Comparison of ENCODE assay signal across 8 cellular contexts in the genomic region with DNA sequence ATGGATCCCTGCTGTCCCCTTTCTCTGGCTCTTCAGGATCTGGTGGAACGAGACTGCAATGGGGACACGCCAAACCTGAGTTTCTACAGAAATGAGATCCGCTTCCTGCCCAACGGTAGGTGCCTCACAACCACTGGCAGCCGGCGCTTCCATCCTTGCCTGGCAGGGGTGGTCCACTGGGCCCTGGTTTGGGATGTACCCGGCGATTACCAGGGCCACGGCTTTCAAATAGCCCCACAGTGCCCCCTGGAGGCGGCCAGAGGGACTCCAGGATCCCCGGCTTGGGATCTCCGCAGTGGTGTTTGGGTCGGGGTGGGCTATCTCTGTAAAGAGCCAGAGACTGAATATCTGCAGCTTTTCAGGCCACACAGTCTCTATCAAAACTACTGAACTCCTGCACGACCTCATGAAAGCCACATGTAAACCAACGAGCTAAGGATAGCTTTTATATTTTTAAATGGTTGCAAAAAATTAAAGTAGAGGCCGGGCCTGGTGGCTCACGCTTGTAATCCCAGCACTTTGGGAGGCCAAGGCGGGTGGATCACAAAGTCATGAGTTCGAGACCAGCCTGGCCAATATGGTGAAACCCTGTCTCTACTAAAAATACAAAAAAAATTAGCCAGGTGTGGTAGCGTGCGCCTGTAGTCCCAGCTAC. TPM values are rescaled to one million over a fixed set of nuclear protein-coding genes. Genes with fewer than 3 reads are reported as not detected.
A peak's percentile ranks its signal among the peaks of the same experiment; 100 is the strongest.
DNase-seq lines count a peak whose midpoint lies in the region; ATAC-seq and TF ChIP-seq lines count a peak whose summit lies in the region.

No MANE protein-coding gene starts in this region.

- H3K27me3 Mint-ChIP-seq in T-helper 17 cell: no peaks in the 10 kb centered on the region

- peaks cover 23% of the 10 kb centered on the region for H3K79me2 ChIP-seq in Karpas-422 (ENCODE audit: low read length)

- peak; percentile 13 for DNase-seq in DMS114 treated with DMSO at 0.1 percent for 48 hours (lab: John Stamatoyannopoulos, UW; ENCODE audit: unreplicated experiment)
- DNase-seq in Karpas-422: peak; percentile 85
- peak; percentile 66 to 74 (median 74) for DNase-seq in T-helper 17 cell
- DNase-seq in adrenal gland: peak in 6 of 7 donors; percentile 62 to 85 (median 69)
- DNase-seq in right atrium auricular region (ENCODE audit: low spot score): peak; percentile 75
- DNase-seq in stimulated activated CD4-positive, alpha-beta T cell treated with anti-CD3 and anti-CD28 coated beads, Interleukin-15, amount 100 ng/mL, for 24 hours: peak; percentile 81

- no peak overlapping the region for H3K4me3 ChIP-seq in Karpas-422 (ENCODE audit: low read length)
- no peak overlapping the region for H3K4me3 ChIP-seq in adrenal gland
- no peak overlapping the region for H3K4me3 ChIP-seq in right atrium auricular region

- H3K4me2 ChIP-seq in Karpas-422 (ENCODE audit: low read depth, low read length, poor library complexity, severe bottlenecking): no peak overlapping the region

- no peak for TF ChIP-seq POLR2A in adrenal gland (IDR thresholded peaks at IDR 0.05)

- H3K9me3 ChIP-seq in Karpas-422 (ENCODE audit: low read length): no peaks in the 10 kb centered on the region
- no peaks in the 10 kb centered on the region for H3K9me3 ChIP-seq in T-helper 17 cell (ENCODE audit: control insufficient read depth, low read length, poor library complexity, severe bottlenecking)
- no peaks in the 10 kb centered on the region for H3K9me3 ChIP-seq in adrenal gland (replicated peaks in 1 of 3)
- no peaks in the 10 kb centered on the region for H3K9me3 ChIP-seq in right atrium auricular region

- H3K27ac ChIP-seq in Karpas-422 (ENCODE audit: low read length) (no peak overlapping the region), adrenal gland (no peak overlapping the region), right atrium auricular region (no peak overlapping the region)

- no peaks in the 10 kb centered on the region for H3K27me3 ChIP-seq in Karpas-422 (ENCODE audit: low read length)
- H3K27me3 ChIP-seq in adrenal gland: no peaks in the 10 kb centered on the region
- no peaks in the 10 kb centered on the region for H3K27me3 ChIP-seq in right atrium auricular region

- intact Hi-C loops in adrenal gland (cut with DNase I): loop anchor here in 1 of 2 donors (5.0 kb wide), 1 partner anchor 136 kb away; no protein-coding TSS in a partner anchor

- H3K36me3 ChIP-seq in Karpas-422 (ENCODE audit: insufficient read depth, low read length) (peaks cover 14% of the 10 kb centered on the region), adrenal gland (replicated peaks in 1 of 2) (peaks cover 0 to 53% of the 10 kb centered on the region in 2 donors), right atrium auricular region (peaks cover 52% of the 10 kb centered on the region)

- peaks cover 21% of the 10 kb centered on the region for H3K4me1 Mint-ChIP-seq in T-helper 17 cell

- H3K4me1 ChIP-seq in Karpas-422 (ENCODE audit: low read length) (peaks cover 32% of the 10 kb centered on the region), adrenal gland (replicated peaks in 1 of 2) (peaks cover 12 to 17% of the 10 kb centered on the region in 2 donors), right atrium auricular region (peaks cover 0 to 36% of the 10 kb centered on the region in 2 donors)

- TF ChIP-seq CTCF in adrenal gland (IDR thresholded peaks at IDR 0.05): peak; percentile 67 to 96 (median 83)
- peak; percentile 95 to 96 for TF ChIP-seq CTCF in right atrium auricular region (IDR thresholded peaks at IDR 0.05)

- ATAC-seq in T-helper 17 cell (peak; percentile 60), GM21723 (IDR thresholded peaks at IDR 0.05; ENCODE audit: unreplicated experiment) (no peak), GM19467 (IDR thresholded peaks at IDR 0.05; ENCODE audit: unreplicated experiment) (no peak)

- H3K4me3 Mint-ChIP-seq in T-helper 17 cell: peak overlapping the region; percentile 69

- H4K20me1 ChIP-seq in Karpas-422 (ENCODE audit: insufficient read depth, low read depth, low read length): peaks cover 40% of the 10 kb centered on the region

- no peaks in the 10 kb centered on the region for H3K9me2 ChIP-seq in Karpas-422 (replicated peaks; ENCODE audit: insufficient read depth, low read length)

- no peak overlapping the region for H2AFZ ChIP-seq in Karpas-422 (ENCODE audit: low read length)

- peaks cover 2% of the 10 kb centered on the region for H3K36me3 Mint-ChIP-seq in T-helper 17 cell (ENCODE audit: low read depth)

- H3K27ac Mint-ChIP-seq in T-helper 17 cell: peak overlapping the region; percentile 51

- WGBS in adrenal gland, 4 donors: 42 to 47% (median 43%) methylated on average over 15 to 21 of the region's 21 CpGs

- H3K9ac ChIP-seq in Karpas-422 (ENCODE audit: low read length): no peak overlapping the region

RNA-seq across cellular contexts. Expression of gene OGFR, which starts 3.7 kb away (rescaled TPM):
- 23.8 and 99.0 TPM in 2 replicates for total RNA-seq in Karpas-422 (2014; rRNA removed; shearing (Covaris generic); ENCODE audit: low replicate concordance)
- 10 to 100 TPM; 39.4 to 41.3 TPM for total RNA-seq in T-helper 17 cell
- 10 to 100 TPM; 24.3 to 61.4 (median 45.0) TPM for total RNA-seq in adrenal gland
- 100 to 1,000 TPM in 1 of 3 donors, 10 to 100 TPM in 1, 1 to 10 TPM in 1; 9.3 to 157 (median 68.5) TPM for polyA plus RNA-seq in adrenal gland
- total RNA-seq in right atrium auricular region: 10 to 100 TPM; 17.3 to 31.2 TPM

RNA-seq across cellular contexts. Expression of gene COL9A3, which starts 8.5 kb away (rescaled TPM):
- total RNA-seq in Karpas-422 (2014; rRNA removed; shearing (Covaris generic); ENCODE audit: low replicate concordance): 41.2 and 87.5 TPM in 2 replicates
- total RNA-seq in T-helper 17 cell (not detected), adrenal gland (1 to 10 TPM in 3 of 8 donors, under 1 TPM in 5; 0.43 to 2.2 (median 0.86) TPM), right atrium auricular region (1 to 10 TPM; 4.2 to 5.7 TPM)
- 10 to 100 TPM in 2 of 3 donors, under 1 TPM in 1; 0.22 to 27.8 (median 12.1) TPM for polyA plus RNA-seq in adrenal gland

RNA-seq across cellular contexts. Expression of gene MRGBP, which starts 12.1 kb away (rescaled TPM):
- 17.9 and 31.9 TPM in 2 replicates for total RNA-seq in Karpas-422 (2014; rRNA removed; shearing (Covaris generic); ENCODE audit: low replicate concordance)
- total RNA-seq in T-helper 17 cell (1 to 10 TPM; 6.5 to 6.8 TPM), adrenal gland (10 to 100 TPM in 2 of 8 donors, 1 to 10 TPM in 6; 4.3 to 12.8 (median 8.6) TPM), right atrium auricular region (10 to 100 TPM in 1 of 2 donors, 1 to 10 TPM in 1; 8.4 to 11.1 TPM)
- 10 to 100 TPM in 2 of 3 donors, 1 to 10 TPM in 1; 3.9 to 11.3 (median 10.1) TPM for polyA plus RNA-seq in adrenal gland

RNA-seq across cellular contexts. Expression of gene TCFL5, which starts 53.3 kb away (rescaled TPM):
- 11.3 and 11.5 TPM in 2 replicates for total RNA-seq in Karpas-422 (2014; rRNA removed; shearing (Covaris generic); ENCODE audit: low replicate concordance)
- total RNA-seq in T-helper 17 cell (1 to 10 TPM; 4.4 to 5.0 TPM), adrenal gland (10 to 100 TPM in 1 of 8 donors, 1 to 10 TPM in 7; 4.6 to 12.0 (median 6.8) TPM), right atrium auricular region (1 to 10 TPM; 4.8 to 6.4 TPM)
- 1 to 10 TPM; 3.5 to 5.8 (median 3.9) TPM for polyA plus RNA-seq in adrenal gland

Comparison
In these comparisons a context has a peak if more than half of its experiments do, and no peak if none do; other contexts are left out.
1. DNase-seq: peak in every context shown above with its lines; median percentile 85 in Karpas-422; 81 in stimulated activated CD4-positive, alpha-beta T cell treated with anti-CD3 and anti-CD28 coated beads, Interleukin-15, amount 100 ng/mL, for 24 hours; 75 in right atrium auricular region; 74 in T-helper 17 cell; 69 in adrenal gland; 13 in DMS114 treated with DMSO at 0.1 percent for 48 hours.